In genomic region chr15:81327526-81327925, GRCh38 we compare ENCODE assay signal across 15 cellular contexts. TPM values are rescaled to one million over a fixed set of nuclear protein-coding genes. Genes with fewer than 3 reads are reported as not detected.
DNase-seq lines count a peak whose midpoint lies in the region; ATAC-seq and TF ChIP-seq lines count a peak whose summit lies in the region.
"Had no signal": no experiment of that assay in that cellular context is flagged by ENCODE, and none has a peak within 500 bp of the region (broad histone marks: within the 10 kb centered on the region; RNA-seq: fewer than 3 reads in every experiment).

No MANE protein-coding gene starts in this region.

- peak; percentile 69 for DNase-seq in AG20443 (ENCODE audit: low spot score)
- peak; percentile 86 for DNase-seq in LHCN-M2 (ENCODE audit: low read depth)
- DNase-seq in mammary epithelial cell: peak; percentile 51
- no peak for DNase-seq in NK-92 (lab: John Stamatoyannopoulos, UW; ENCODE audit: unreplicated experiment)
- DNase-seq in sigmoid colon: no peak
- DNase-seq in transverse colon: no peak
- DNase-seq: activated T-cell treated with anti-CD3 and anti-CD28 coated beads, Interleukin-2, amount 50 U/mL, for 72 hours; body of pancreas; CD4-positive, alpha-beta memory T cell; stimulated activated naive CD4-positive, alpha-beta T cell treated with Interleukin-2 at 50 U/mL for 16 hours; SW 1271 had no signal

- no peak for TF ChIP-seq POLR2A in sigmoid colon (IDR thresholded peaks at IDR 0.05)
- TF ChIP-seq POLR2A in transverse colon (IDR thresholded peaks at IDR 0.05): no peak

- no peak overlapping the region for H2AFZ ChIP-seq in mammary epithelial cell (ENCODE audit: low read depth, low read length)

- peaks cover 8% of the 10 kb centered on the region for H3K79me2 ChIP-seq in mammary epithelial cell (ENCODE audit: insufficient read depth, low read length)

- no peak for ATAC-seq in HG03159 (IDR thresholded peaks at IDR 0.05; ENCODE audit: unreplicated experiment)
- ATAC-seq: activated T-cell treated with anti-CD3 and anti-CD28 coated beads, Interleukin-2, amount 50 U/mL, for 72 hours; body of pancreas; K562 had no signal

- in situ Hi-C loops in mammary epithelial cell (cut with MboI; ENCODE audit: low sequenced_read_pairs in 2 of 2) (no loop called here), transverse colon (cut with MboI; ENCODE audit: low pct_ligation_motif_present in 1 of 4, low pct_unique_long_range_greater_than_20kb in 1 of 4, low sequenced_read_pairs in 3 of 4) (no loop called here)

- peaks cover 6% of the 10 kb centered on the region for H3K4me1 ChIP-seq in mammary epithelial cell (ENCODE audit: insufficient read depth, low read length)
- peaks cover 58 to 62% of the 10 kb centered on the region in 2 experiments for H3K4me1 ChIP-seq in neutrophil (ENCODE audit: control insufficient read depth in 1 of 2, insufficient read depth in 1 of 2, low read depth in 1 of 2, low read length in 1 of 2)
- peaks cover 0 to 18% (median 6%) of the 10 kb centered on the region in 4 donors for H3K4me1 ChIP-seq in sigmoid colon
- peaks cover 0 to 12% (median 5%) of the 10 kb centered on the region in 4 donors for H3K4me1 ChIP-seq in transverse colon

- H3K36me3 ChIP-seq in mammary epithelial cell (ENCODE audit: insufficient read depth, low read length): no peaks in the 10 kb centered on the region
- H3K36me3 ChIP-seq in neutrophil: peaks cover 4% of the 10 kb centered on the region
- H3K36me3 ChIP-seq in sigmoid colon: no peaks in the 10 kb centered on the region
- no peaks in the 10 kb centered on the region for H3K36me3 ChIP-seq in transverse colon

- H4K20me1 ChIP-seq in mammary epithelial cell (ENCODE audit: insufficient read depth, low read length): no peaks in the 10 kb centered on the region

- dilution Hi-C loops in mammary epithelial cell (cut with HindIII; ENCODE audit: low sequenced_read_pairs): no loop called here

- H3K4me2 ChIP-seq in mammary epithelial cell (ENCODE audit: insufficient read depth, low read depth, low read length): no peak overlapping the region

- H3K27ac ChIP-seq in mammary epithelial cell (ENCODE audit: insufficient read depth, low read depth, low read length) (no peak overlapping the region), neutrophil (peak overlapping the region; percentile 69), sigmoid colon (no peak overlapping the region), transverse colon (no peak overlapping the region)
- H3K27ac ChIP-seq: body of pancreas had no signal

- H3K27me3 ChIP-seq in mammary epithelial cell (ENCODE audit: insufficient read depth, low read length): no peaks in the 10 kb centered on the region
- H3K27me3 ChIP-seq in neutrophil: no peaks in the 10 kb centered on the region
- no peaks in the 10 kb centered on the region for H3K27me3 ChIP-seq in sigmoid colon
- H3K27me3 ChIP-seq in transverse colon: no peaks in the 10 kb centered on the region
- H3K27me3 ChIP-seq: body of pancreas had no signal

- H3K9me3 ChIP-seq in mammary epithelial cell (replicated peaks; ENCODE audit: insufficient read depth, low read length) (no peaks in the 10 kb centered on the region), neutrophil (no peaks in the 10 kb centered on the region), sigmoid colon (no peaks in the 10 kb centered on the region), transverse colon (no peaks in the 10 kb centered on the region)
- H3K9me3 ChIP-seq: body of pancreas had no signal

- TF ChIP-seq CTCF in mammary epithelial cell (conservative IDR thresholded peaks at IDR 0.05 in 1 of 2, IDR thresholded peaks at IDR 0.05 in 1 of 2; ENCODE audit: extremely low read depth in 1 of 2, insufficient read depth in 1 of 2, low read depth in 1 of 2, low read length in 2 of 2) (no peak), neutrophil (IDR thresholded peaks at IDR 0.05) (no peak), sigmoid colon (IDR thresholded peaks at IDR 0.05) (no peak), transverse colon (IDR thresholded peaks at IDR 0.05) (no peak)

- 58% methylated on average over 3 of the region's 3 CpGs for WGBS in mammary epithelial cell (ENCODE audit: low coverage, missing lambda C conversion rate)
- WGBS in sigmoid colon, 2 donors: 83 to 84% methylated on average over 3 of the region's 3 CpGs
- 85 to 87% methylated on average over 3 of the region's 3 CpGs for WGBS in transverse colon (ENCODE audit: low coverage in 1 of 2), 2 donors

- CTCF ChIA-PET in mammary epithelial cell (lab: Charles Lee; ENCODE audit: low non-redundant PET): interaction anchor here (0.6 kb wide), 1 partner anchor 52 kb away, joined by 3 read pairs; no protein-coding TSS in a partner anchor

- TF ChIP-seq EP300 in sigmoid colon (IDR thresholded peaks at IDR 0.05): no peak
- TF ChIP-seq EP300 in transverse colon (IDR thresholded peaks at IDR 0.05; ENCODE audit: low read depth): no peak

- BruUV-seq in mammary epithelial cell (replicated peaks; lab: Mats Ljungman, UMichigan): no TSS peak

- intact Hi-C loops in mammary epithelial cell (cut with micrococcal nuclease) (no loop called here), sigmoid colon (cut with DNase I) (loop anchor here (10.0 kb wide), 1 partner anchor 323 kb away; the partner anchor contains the start of gene TLNRD1), transverse colon (cut with DNase I; ENCODE audit: low total_unique reads) (loop anchor here (5.0 to 10.0 kb wide), 2 partner anchors 63 to 405 kb away; no protein-coding TSS in a partner anchor)

- H3K4me3 ChIP-seq in mammary epithelial cell (replicated peaks in 1 of 3; ENCODE audit: insufficient read depth in 1 of 3, low read depth in 2 of 3, low read length in 3 of 3) (no peak overlapping the region), neutrophil (ENCODE audit: low read depth in 1 of 2, low read length in 1 of 2) (no peak overlapping the region), sigmoid colon (no peak overlapping the region), transverse colon (no peak overlapping the region)
- H3K4me3 ChIP-seq: body of pancreas, K562 had no signal

- no peak overlapping the region for H3K9ac ChIP-seq in mammary epithelial cell (ENCODE audit: insufficient read depth, low read length)

RNA-seq across cellular contexts. Expression of gene STARD5, which starts 3.6 kb away (rescaled TPM):
- 4.3 and 4.6 TPM in 2 replicates for total RNA-seq in LHCN-M2 (2014; rRNA removed)
- 5.2 TPM for polyA plus RNA-seq in LHCN-M2 (2012)
- total RNA-seq in mammary epithelial cell: 10 to 100 TPM; 10.2 to 19.1 TPM
- 29.0 TPM for polyA plus RNA-seq in mammary epithelial cell
- polyA minus RNA-seq in mammary epithelial cell: 9.8 TPM
- total RNA-seq in sigmoid colon: 1 to 10 TPM in 3 of 4 donors, under 1 TPM in 1; 0.66 to 6.4 (median 3.0) TPM
- 10 to 100 TPM; 21.2 to 26.1 (median 22.8) TPM for polyA plus RNA-seq in sigmoid colon
- total RNA-seq in transverse colon: 10 to 100 TPM; 11.2 to 54.5 (median 41.3) TPM

RNA-seq across cellular contexts. Expression of gene TMC3, which starts 46.5 kb away (rescaled TPM):
- total RNA-seq in LHCN-M2 (2014; rRNA removed) (not detected in 2 replicates), mammary epithelial cell (not detected), sigmoid colon (under 1 TPM; 0.55 to 0.82 (median 0.70) TPM), transverse colon (under 1 TPM in 2 of 4 donors, not detected in 2; 0.14 to 0.64 TPM)
- 0.02 TPM for polyA plus RNA-seq in LHCN-M2 (2012)
- polyA plus RNA-seq in mammary epithelial cell (not detected), sigmoid colon (under 1 TPM in 1 of 3 donors, not detected in 2; 0.25 TPM)
- polyA minus RNA-seq in mammary epithelial cell: not detected
- total RNA-seq: activated T-cell treated with anti-CD3 and anti-CD28 coated beads, Interleukin-2, amount 50 U/mL, for 72 hours; CD4-positive, alpha-beta memory T cell; K562; pulmonary artery endothelial cell had no signal

Comparison
In these comparisons a context has a peak if more than half of its experiments do, and no peak if none do; other contexts are left out.
1. DNase-seq: peak in AG20443 (single experiment), LHCN-M2 (single experiment) and mammary epithelial cell (single experiment); none in NK-92 (single experiment), sigmoid colon (single experiment) and transverse colon (single experiment).